ENCODE assay signal across 9 cellular contexts in genomic region chr15:80173022-80173759, GRCh38. TPM values are rescaled to one million over a fixed set of nuclear protein-coding genes. Genes with fewer than 3 reads are reported as not detected.
DNase-seq lines count a peak whose midpoint lies in the region; TF ChIP-seq lines count a peak whose summit lies in the region.
"Had no signal": no experiment of that assay in that cellular context is flagged by ENCODE, and none has a peak within 500 bp of the region (broad histone marks: within the 10 kb centered on the region; RNA-seq: fewer than 3 reads in every experiment).

No MANE protein-coding gene starts in this region.

- peak; percentile 59 for DNase-seq in Caki2 (ENCODE audit: low read depth)
- DNase-seq in GM20000 (ENCODE audit: low spot score): peak; percentile 75
- peak; percentile 69 for DNase-seq in NB4 (ENCODE audit: low read depth)
- DNase-seq in activated CD4-positive, CD25-positive, alpha-beta regulatory T cell (lab: John Stamatoyannopoulos, UW): peak; percentile 37 to 58 (median 44)
- peak; percentile 66 to 72 for DNase-seq in cardiac fibroblast (ENCODE audit: low read depth in 2 of 2)
- DNase-seq in lower leg skin (ENCODE audit: low spot score in 2 of 2): peak; percentile 56 to 90
- DNase-seq in stimulated activated CD8-positive, alpha-beta memory T cell treated with anti-CD3 and anti-CD28 coated beads, Interleukin-12 subunit alpha, Interleukin-12 subunit beta, amount 100 ng/mL, for 4 hours (ENCODE audit: low read depth): peak; percentile 31
- DNase-seq in GOT3 (lab: John Stamatoyannopoulos, UW): no peak

- H3K4me3 ChIP-seq in NB4 (ENCODE audit: low read depth, low read length): no peak overlapping the region
- no peak overlapping the region for H3K4me3 ChIP-seq in cardiac fibroblast (replicated peaks in 1 of 2; ENCODE audit: low read depth in 2 of 2, low read length in 2 of 2)
- no peak overlapping the region for H3K4me3 ChIP-seq in lower leg skin (ENCODE audit: low read depth, poor library complexity, severe bottlenecking)
- H3K4me3 ChIP-seq: SK-N-MC had no signal

- in situ Hi-C loops in Caki2 (cut with HindIII; ENCODE audit: low pct_unique_long_range_greater_than_20kb, low sequenced_read_pairs): no loop called here

- 72% methylated on average over 10 of the region's 10 CpGs for WGBS in lower leg skin, 2 donors

- TF ChIP-seq POLR2A in NB4 (IDR thresholded peaks at IDR 0.05; ENCODE audit: extremely low read depth, insufficient read length) (no peak), lower leg skin (IDR thresholded peaks at IDR 0.05) (no peak)

- intact Hi-C loops in lower leg skin (cut with DNase I; ENCODE audit: low total_unique reads): no loop called here

- peak; percentile 78 for TF ChIP-seq CTCF in GM20000 (IDR thresholded peaks at IDR 0.05; ENCODE audit: extremely low read depth, missing control alignments)
- peak; percentile 87 for TF ChIP-seq CTCF in NB4 (IDR thresholded peaks at IDR 0.05; ENCODE audit: low read depth, low read length)
- TF ChIP-seq CTCF in cardiac fibroblast (IDR thresholded peaks at IDR 0.05; ENCODE audit: low read depth, low read length): peak; percentile 83
- TF ChIP-seq CTCF in lower leg skin (IDR thresholded peaks at IDR 0.05): no peak

RNA-seq across cellular contexts. Expression of gene FAH, which starts 20.4 kb away (rescaled TPM):
- total RNA-seq in Caki2 (2014; rRNA removed; shearing (Covaris generic); ENCODE audit: low replicate concordance): 122 and 125 TPM in 2 replicates
- total RNA-seq in lower leg skin: 10 to 100 TPM in 3 of 4 donors, 1 to 10 TPM in 1; 9.8 to 19.9 (median 11.8) TPM

Comparison
In these comparisons a context has a peak if more than half of its experiments do, and no peak if none do; other contexts are left out.
1. CTCF ChIP-seq: peak in GM20000 (single experiment), NB4 (single experiment) and cardiac fibroblast (single experiment); none in lower leg skin (0 of 3).